1 cellular context compared by ENCODE assay signal in genomic region chr14:103885509-103885932, GRCh38.
TF ChIP-seq lines count a peak whose summit lies in the region.

No MANE protein-coding gene starts in this region.

TF ChIP-seq in HepG2, 621 proteins besides CTCF, POLR2A, EP300 and RAD21 (continued from another document and continues in another):
- TF ChIP-seq CSRNP2 (CRISPR knock-in tag; conservative IDR thresholded peaks at IDR 0.05; ENCODE audit: low read depth), result no peak
- no peak for TF ChIP-seq ZNF280D (CRISPR knock-in tag; IDR thresholded peaks at IDR 0.05)
- no peak for TF ChIP-seq ZNF615 (CRISPR knock-in tag; IDR thresholded peaks at IDR 0.05; ENCODE audit: borderline replicate concordance)
- TF ChIP-seq ZSCAN25 (CRISPR knock-in tag; IDR thresholded peaks at IDR 0.05), result no peak
- no peak for TF ChIP-seq MBNL3 (CRISPR knock-in tag; conservative IDR thresholded peaks at IDR 0.05)
- TF ChIP-seq ZFP82 (CRISPR knock-in tag; IDR thresholded peaks at IDR 0.05; ENCODE audit: borderline replicate concordance), result no peak
- TF ChIP-seq XBP1 (CRISPR knock-in tag; IDR thresholded peaks at IDR 0.05), result no peak
- TF ChIP-seq ZNF644 (CRISPR knock-in tag; IDR thresholded peaks at IDR 0.05; ENCODE audit: low read depth), result no peak
- TF ChIP-seq MATR3 (CRISPR knock-in tag; IDR thresholded peaks at IDR 0.05), result no peak
- peak; percentile 34; the same call in 1 of the 2 replicates for TF ChIP-seq MIER3 (CRISPR knock-in tag; IDR thresholded peaks at IDR 0.05; ENCODE audit: borderline replicate concordance)
- TF ChIP-seq ELF4 (CRISPR knock-in tag; IDR thresholded peaks at IDR 0.05; ENCODE audit: borderline replicate concordance), result no peak
- TF ChIP-seq TGIF2 (CRISPR knock-in tag; IDR thresholded peaks at IDR 0.05), result no peak
- TF ChIP-seq ZNF737 (CRISPR knock-in tag; IDR thresholded peaks at IDR 0.05; ENCODE audit: borderline replicate concordance), result no peak
- 0 out of 2 replicates have a peak, but pooled peaks have one; percentile 62 for TF ChIP-seq PRDM15 (CRISPR knock-in tag; IDR thresholded peaks at IDR 0.05)
- TF ChIP-seq THAP8 (CRISPR knock-in tag; IDR thresholded peaks at IDR 0.05; ENCODE audit: borderline replicate concordance), result no peak
- peak; percentile 3 for TF ChIP-seq RBM39 (IDR thresholded peaks at IDR 0.05; ENCODE audit: low read depth, low read length, poor library complexity, severe bottlenecking)
- TF ChIP-seq MXD1 (CRISPR knock-in tag; IDR thresholded peaks at IDR 0.05), result 0 out of 2 replicates have a peak, but pooled peaks have one; percentile 24
- TF ChIP-seq ZNF207 (IDR thresholded peaks at IDR 0.05; ENCODE audit: borderline replicate concordance), result no peak
- no peak for TF ChIP-seq SRSF1 (optimal IDR thresholded peaks at IDR 0.05; ENCODE audit: low read depth, low read length)
- TF ChIP-seq ONECUT2 (CRISPR knock-in tag; IDR thresholded peaks at IDR 0.05), result no peak
- no peak for TF ChIP-seq TBP (CRISPR knock-in tag; IDR thresholded peaks at IDR 0.05)
- peak; percentile 59 for TF ChIP-seq NCOA2 (CRISPR knock-in tag; IDR thresholded peaks at IDR 0.05)
- TF ChIP-seq ZSCAN20 (CRISPR knock-in tag; IDR thresholded peaks at IDR 0.05; ENCODE audit: borderline replicate concordance), result no peak
- TF ChIP-seq ZBTB4 (CRISPR knock-in tag; IDR thresholded peaks at IDR 0.05; ENCODE audit: borderline replicate concordance), result peak; percentile 75; the same call in 1 of the 2 replicates
- no peak for TF ChIP-seq CHD4 (IDR thresholded peaks at IDR 0.05; ENCODE audit: borderline replicate concordance, low read length)
- no peak for TF ChIP-seq WIZ (CRISPR knock-in tag; IDR thresholded peaks at IDR 0.05)
- no peak for TF ChIP-seq HDAC6 (IDR thresholded peaks at IDR 0.05; ENCODE audit: low read depth, low read length)
- 0 out of 2 replicates have a peak, but pooled peaks have one; percentile 16 for TF ChIP-seq ZNF749 (CRISPR knock-in tag; IDR thresholded peaks at IDR 0.05; ENCODE audit: borderline replicate concordance)
- no peak for TF ChIP-seq ZNF678 (CRISPR knock-in tag; IDR thresholded peaks at IDR 0.05)
- TF ChIP-seq CEBPZ (IDR thresholded peaks at IDR 0.05; ENCODE audit: low read length), result no peak
- no peak for TF ChIP-seq ARNTL (CRISPR knock-in tag; IDR thresholded peaks at IDR 0.05)
- no peak for TF ChIP-seq ZNF878 (CRISPR knock-in tag; IDR thresholded peaks at IDR 0.05)
- TF ChIP-seq GABPA (IDR thresholded peaks at IDR 0.05; ENCODE audit: low read depth, low read length), result no peak
- TF ChIP-seq GABPA (CRISPR knock-in tag; IDR thresholded peaks at IDR 0.05; ENCODE audit: low read depth), result no peak
- no peak for TF ChIP-seq KLF15 (CRISPR knock-in tag; IDR thresholded peaks at IDR 0.05; ENCODE audit: borderline replicate concordance)
- no peak for TF ChIP-seq ZNF709 (CRISPR knock-in tag; IDR thresholded peaks at IDR 0.05)
- no peak for TF ChIP-seq ZSCAN5A (CRISPR knock-in tag; IDR thresholded peaks at IDR 0.05; ENCODE audit: borderline replicate concordance)
- no peak for TF ChIP-seq EHMT2 (IDR thresholded peaks at IDR 0.05; ENCODE audit: borderline replicate concordance, low read depth, low read length)
- TF ChIP-seq ZNF18 (CRISPR knock-in tag; IDR thresholded peaks at IDR 0.05; ENCODE audit: insufficient replicate concordance), result no peak
- TF ChIP-seq SALL1 (CRISPR knock-in tag; IDR thresholded peaks at IDR 0.05), result no peak
